Comparison of ENCODE assay signal across 1 cellular context in genomic region chr1:183023601-183024351, GRCh38.
A peak's percentile ranks its signal among the peaks of the same experiment; 100 is the strongest.
TF ChIP-seq lines count a peak whose summit lies in the region.

No MANE protein-coding gene starts in this region.

TF ChIP-seq in HepG2, 621 proteins besides CTCF, POLR2A, EP300 and RAD21 (continued from another document and continues in another):
- TF ChIP-seq HOXA9 (CRISPR knock-in tag; IDR thresholded peaks at IDR 0.05; ENCODE audit: borderline replicate concordance) (peak; percentile 66; the same call in 1 of the 2 replicates), ZNF30 (CRISPR knock-in tag; IDR thresholded peaks at IDR 0.05) (no peak), ZNF44 (CRISPR knock-in tag; IDR thresholded peaks at IDR 0.05) (0 out of 2 replicates have a peak, but pooled peaks have one; percentile 43), SIN3A (IDR thresholded peaks at IDR 0.05; ENCODE audit: borderline replicate concordance, low read depth, low read length) (peak; percentile 29; the same call in 1 of the 2 replicates), GABPA (IDR thresholded peaks at IDR 0.05; ENCODE audit: low read depth, low read length) (no peak), GABPA (CRISPR knock-in tag; IDR thresholded peaks at IDR 0.05; ENCODE audit: low read depth) (no peak), TIGD3 (CRISPR knock-in tag; IDR thresholded peaks at IDR 0.05; ENCODE audit: borderline replicate concordance) (no peak), ZNF431 (CRISPR knock-in tag; IDR thresholded peaks at IDR 0.05; ENCODE audit: borderline replicate concordance, low read depth) (no peak), ATM (IDR thresholded peaks at IDR 0.05; ENCODE audit: borderline replicate concordance) (no peak), BRD4 (CRISPR knock-in tag; IDR thresholded peaks at IDR 0.05) (peak; percentile 30; the same call in 1 of the 2 replicates), ZSCAN9 (CRISPR knock-in tag; IDR thresholded peaks at IDR 0.05; ENCODE audit: borderline replicate concordance) (no peak), ZSCAN25 (CRISPR knock-in tag; IDR thresholded peaks at IDR 0.05) (peak; percentile 80), CEBPG (CRISPR knock-in tag; IDR thresholded peaks at IDR 0.05) (0 out of 2 replicates have a peak, but pooled peaks have one; percentile 17), CBX2 (IDR thresholded peaks at IDR 0.05; ENCODE audit: low read depth, low read length) (no peak), CBX2 (CRISPR knock-in tag; IDR thresholded peaks at IDR 0.05; ENCODE audit: low read depth) (no peak), SP140L (CRISPR knock-in tag; IDR thresholded peaks at IDR 0.05; ENCODE audit: borderline replicate concordance) (no peak; the same call in 1 of the 2 replicates), SIN3B (IDR thresholded peaks at IDR 0.05; ENCODE audit: low read length) (no peak), ZMAT5 (CRISPR knock-in tag; IDR thresholded peaks at IDR 0.05; ENCODE audit: borderline replicate concordance, low read depth) (no peak), ZNF235 (CRISPR knock-in tag; IDR thresholded peaks at IDR 0.05; ENCODE audit: borderline replicate concordance) (0 out of 2 replicates have a peak, but pooled peaks have one; percentile 41), SNAPC5 (CRISPR knock-in tag; IDR thresholded peaks at IDR 0.05; ENCODE audit: borderline replicate concordance) (no peak), ZNF556 (CRISPR knock-in tag; IDR thresholded peaks at IDR 0.05; ENCODE audit: borderline replicate concordance) (0 out of 2 replicates have a peak, but pooled peaks have one; percentile 56), TRIM24 (CRISPR knock-in tag; IDR thresholded peaks at IDR 0.05) (no peak), MIER2 (CRISPR knock-in tag; IDR thresholded peaks at IDR 0.05) (no peak), ELK4 (CRISPR knock-in tag; IDR thresholded peaks at IDR 0.05; ENCODE audit: borderline replicate concordance) (no peak), TEAD3 (CRISPR knock-in tag; optimal IDR thresholded peaks at IDR 0.05; ENCODE audit: borderline replicate concordance) (peak; percentile 61), GTF2F1 (IDR thresholded peaks at IDR 0.05; ENCODE audit: low read length) (no peak), SMAD1 (CRISPR knock-in tag; IDR thresholded peaks at IDR 0.05; ENCODE audit: borderline replicate concordance, low read depth) (no peak), ZNF776 (CRISPR knock-in tag; IDR thresholded peaks at IDR 0.05) (no peak), PTBP1 (IDR thresholded peaks at IDR 0.05; ENCODE audit: low read depth, low read length, poor library complexity, severe bottlenecking) (no peak), CC2D1A (CRISPR knock-in tag; IDR thresholded peaks at IDR 0.05) (no peak), ZNF10 (CRISPR knock-in tag; IDR thresholded peaks at IDR 0.05; ENCODE audit: borderline replicate concordance, low read depth) (no peak), SNAPC4 (CRISPR knock-in tag; IDR thresholded peaks at IDR 0.05) (no peak), HNRNPL (IDR thresholded peaks at IDR 0.05; ENCODE audit: low read depth, low read length) (peak; percentile 79; the same call in 1 of the 2 replicates), ZNF75D (CRISPR knock-in tag; IDR thresholded peaks at IDR 0.05; ENCODE audit: borderline replicate concordance) (no peak), MNT (IDR thresholded peaks at IDR 0.05) (peak; percentile 65), MXD1 (CRISPR knock-in tag; IDR thresholded peaks at IDR 0.05) (peak; percentile 85; the same call in 1 of the 2 replicates), KDM5B (CRISPR knock-in tag; IDR thresholded peaks at IDR 0.05; ENCODE audit: borderline replicate concordance) (peak; percentile 76), ZNF773 (CRISPR knock-in tag; IDR thresholded peaks at IDR 0.05; ENCODE audit: borderline replicate concordance) (no peak), MEF2D (CRISPR knock-in tag; IDR thresholded peaks at IDR 0.05) (no peak; the same call in 1 of the 2 replicates), KLF12 (CRISPR knock-in tag; IDR thresholded peaks at IDR 0.05; ENCODE audit: borderline replicate concordance) (peak; percentile 51; the same call in 1 of the 2 replicates), HHEX (CRISPR knock-in tag; IDR thresholded peaks at IDR 0.05) (no peak), ZNF260 (CRISPR knock-in tag; IDR thresholded peaks at IDR 0.05; ENCODE audit: borderline replicate concordance, low read depth) (no peak), TFAP4 (IDR thresholded peaks at IDR 0.05; ENCODE audit: borderline replicate concordance, low read depth) (peak; percentile 74; the same call in 1 of the 2 replicates), TFDP1 (CRISPR knock-in tag; IDR thresholded peaks at IDR 0.05; ENCODE audit: borderline replicate concordance) (peak; percentile 35; the same call in 1 of the 2 replicates), ZNF446 (CRISPR knock-in tag; IDR thresholded peaks at IDR 0.05) (no peak), GPN1 (CRISPR knock-in tag; IDR thresholded peaks at IDR 0.05; ENCODE audit: borderline replicate concordance) (no peak), AHDC1 (CRISPR knock-in tag; IDR thresholded peaks at IDR 0.05; ENCODE audit: borderline replicate concordance) (peak; percentile 69), MED13 (CRISPR knock-in tag; IDR thresholded peaks at IDR 0.05) (0 out of 2 replicates have a peak, but pooled peaks have one; percentile 38), FOXK2 (IDR thresholded peaks at IDR 0.05) (no peak)
